Comparison of ENCODE assay signal across 24 cellular contexts in the genomic region with DNA sequence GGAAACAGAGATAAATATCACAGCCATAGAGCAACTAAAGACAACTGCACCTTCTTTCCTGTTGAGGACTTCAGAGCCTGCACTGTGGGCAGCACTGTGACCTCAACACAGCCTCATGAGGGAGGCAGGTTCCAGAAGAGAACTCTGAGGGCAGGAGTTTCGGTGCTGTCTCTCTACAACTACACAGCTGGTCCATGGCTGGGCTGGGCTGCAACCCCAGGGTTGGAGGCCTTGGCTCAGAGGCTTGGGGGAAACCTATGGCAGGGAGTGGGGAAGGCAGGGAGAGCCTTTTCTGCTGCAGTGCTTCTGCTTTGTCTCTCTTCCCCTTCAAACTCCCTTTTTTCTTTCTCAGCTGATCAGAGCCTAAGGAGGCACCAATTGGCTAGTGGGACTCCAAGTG.
"Had no signal": no experiment of that assay in that cellular context is flagged by ENCODE, and none has a peak within 500 bp of the region (broad histone marks: within the 10 kb centered on the region; RNA-seq: fewer than 3 reads in every experiment).

No MANE protein-coding gene starts in this region.

- DNase-seq: islet precursor cell; left ventricle myocardium inferior; midbrain; mucosa of descending colon; naive thymus-derived CD4-positive, alpha-beta T cell; nucleus accumbens; right lobe of liver; stimulated activated CD4-positive, alpha-beta T cell treated with anti-CD3 and anti-CD28 coated beads, Interleukin-1b, Interleukin-23, amount 100 ng/mL, for 48 hours; stimulated activated CD4-positive, alpha-beta T cell treated with anti-CD3 and anti-CD28 coated beads, Interleukin-2, amount 100 ng/mL, for 48 hours; stimulated activated CD4-positive, alpha-beta T cell treated with anti-CD3 and anti-CD28 coated beads, Interleukin-4, amount 100 ng/mL, for 4 hours; stimulated activated CD8-positive, alpha-beta memory T cell treated with anti-CD3 and anti-CD28 coated beads, Interleukin-4, amount 100 ng/mL, for 48 hours; stimulated activated naive CD4-positive, alpha-beta T cell treated with Interleukin-2 at 50 U/mL for 16 hours; stimulated activated naive CD8-positive, alpha-beta T cell treated with anti-CD3 and anti-CD28 coated beads, Interleukin-15, amount 100 ng/mL, for 72 hours; substantia nigra; uterus had no signal

- H3K4me1 Mint-ChIP-seq: naive thymus-derived CD4-positive, alpha-beta T cell; stimulated activated memory B cell treated with anti-CD40 and anti-IgM and Interleukin-4, amounts not matched to agents 10 μg/mL and 1 μg/mL and 100 μg/mL, for 72 hours; stimulated activated naive CD8-positive, alpha-beta T cell treated with anti-CD3 and anti-CD28 coated beads, Interleukin-15, amount 100 ng/mL, for 72 hours had no signal

- H3K27ac Mint-ChIP-seq: naive thymus-derived CD4-positive, alpha-beta T cell; natural killer cell treated with Interleukin-12 subunit alpha and Interleukin-12 subunit beta and Interleukin-15 and Interleukin-18, amount 100 ng/mL, for 72 hours; progenitor cell of endocrine pancreas; stimulated activated memory B cell treated with anti-CD40 and anti-IgM and Interleukin-4, amounts not matched to agents 10 μg/mL and 1 μg/mL and 100 μg/mL, for 72 hours; stimulated activated naive CD8-positive, alpha-beta T cell treated with anti-CD3 and anti-CD28 coated beads, Interleukin-15, amount 100 ng/mL, for 72 hours; type B pancreatic cell had no signal

- H2AFZ ChIP-seq: hepatocyte had no signal

- H3K9me3 ChIP-seq: mucosa of descending colon, right atrium auricular region, right lobe of liver, uterus had no signal

- H3K9me3 Mint-ChIP-seq: natural killer cell treated with Interleukin-12 subunit alpha and Interleukin-12 subunit beta and Interleukin-15 and Interleukin-18, amount 100 ng/mL, for 72 hours; stimulated activated memory B cell treated with anti-CD40 and anti-IgM and Interleukin-4, amounts not matched to agents 10 μg/mL and 1 μg/mL and 100 μg/mL, for 72 hours; stimulated activated naive CD8-positive, alpha-beta T cell treated with anti-CD3 and anti-CD28 coated beads, Interleukin-15, amount 100 ng/mL, for 72 hours; type B pancreatic cell had no signal

- H3K36me3 ChIP-seq: left ventricle myocardium inferior, right atrium auricular region, right lobe of liver, tibial nerve, uterus had no signal

- ATAC-seq: mucosa of descending colon; naive thymus-derived CD4-positive, alpha-beta T cell; natural killer cell treated with Interleukin-12 subunit alpha and Interleukin-12 subunit beta and Interleukin-15 and Interleukin-18, amount 100 ng/mL, for 72 hours; right lobe of liver; stimulated activated memory B cell treated with anti-CD40 and anti-IgM and Interleukin-4, amounts not matched to agents 10 μg/mL and 1 μg/mL and 100 μg/mL, for 72 hours; stimulated activated naive CD8-positive, alpha-beta T cell treated with anti-CD3 and anti-CD28 coated beads, Interleukin-15, amount 100 ng/mL, for 72 hours had no signal

- H3K4me3 Mint-ChIP-seq: naive thymus-derived CD4-positive, alpha-beta T cell; natural killer cell treated with Interleukin-12 subunit alpha and Interleukin-12 subunit beta and Interleukin-15 and Interleukin-18, amount 100 ng/mL, for 72 hours; stimulated activated memory B cell treated with anti-CD40 and anti-IgM and Interleukin-4, amounts not matched to agents 10 μg/mL and 1 μg/mL and 100 μg/mL, for 72 hours; stimulated activated naive CD8-positive, alpha-beta T cell treated with anti-CD3 and anti-CD28 coated beads, Interleukin-15, amount 100 ng/mL, for 72 hours; type B pancreatic cell had no signal

- H3K4me3 ChIP-seq: hepatocyte, left ventricle myocardium inferior, lung, mucosa of descending colon, right atrium auricular region, right lobe of liver, smooth muscle cell, tibial nerve, uterus had no signal

- H3K36me3 Mint-ChIP-seq: naive thymus-derived CD4-positive, alpha-beta T cell; natural killer cell treated with Interleukin-12 subunit alpha and Interleukin-12 subunit beta and Interleukin-15 and Interleukin-18, amount 100 ng/mL, for 72 hours; stimulated activated memory B cell treated with anti-CD40 and anti-IgM and Interleukin-4, amounts not matched to agents 10 μg/mL and 1 μg/mL and 100 μg/mL, for 72 hours; type B pancreatic cell had no signal

- H3K27ac ChIP-seq: hepatocyte, left ventricle myocardium inferior, right atrium auricular region, right lobe of liver, tibial nerve, uterus had no signal

- H3K27me3 ChIP-seq: hepatocyte, right atrium auricular region, right lobe of liver, tibial nerve, uterus had no signal

- H3K4me2 ChIP-seq: hepatocyte, smooth muscle cell had no signal

- H3K4me1 ChIP-seq: left ventricle myocardium inferior, right lobe of liver, tibial nerve, uterus had no signal
